ENCODE assay signal across 1 cellular context in the genomic region with DNA sequence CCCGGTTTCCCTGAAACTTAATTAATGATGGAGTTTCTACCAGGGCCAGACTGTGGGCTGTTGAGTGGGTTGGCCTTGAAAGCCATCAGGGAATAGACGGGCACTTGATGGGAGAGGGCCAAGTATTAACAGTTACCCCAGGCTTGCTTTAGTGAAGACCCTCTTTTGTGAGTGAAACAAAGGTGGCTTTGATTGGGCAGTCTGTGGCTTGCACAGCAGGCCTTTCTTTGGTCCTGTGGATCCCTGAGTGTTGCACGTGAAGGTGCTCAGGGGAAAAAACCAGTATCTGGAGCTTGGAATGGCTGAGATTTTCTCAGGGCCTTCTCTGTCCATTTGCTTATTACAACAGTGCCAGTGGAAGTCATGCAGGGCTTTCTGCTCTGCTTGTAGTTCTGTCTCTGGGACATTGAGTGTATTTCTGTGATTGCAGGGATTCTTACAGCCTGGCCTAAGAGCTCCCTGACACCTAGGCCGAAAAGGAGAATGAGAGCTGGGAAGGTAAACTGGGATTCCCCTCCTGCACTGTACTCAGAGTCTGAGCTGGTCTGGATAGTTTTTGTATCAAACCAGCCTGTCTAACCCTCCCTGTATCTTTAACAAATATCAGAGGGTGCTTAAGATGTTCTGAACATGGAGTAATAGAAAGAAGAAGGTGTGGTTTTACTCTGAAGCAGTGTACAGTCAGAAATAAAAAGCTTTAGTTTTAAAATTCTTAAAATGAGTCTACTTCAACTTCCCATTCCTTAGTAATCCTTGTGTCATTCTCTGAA.
TF ChIP-seq lines count a peak whose summit lies in the region.

No MANE protein-coding gene starts in this region.

TF ChIP-seq in IMR-90, 13 proteins besides CTCF, POLR2A, EP300 and RAD21 (continued from another document):
- TF ChIP-seq MXI1 (IDR thresholded peaks at IDR 0.05; ENCODE audit: borderline replicate concordance, low read depth, low read length), result no peak
